Comparison of ENCODE assay signal across 8 cellular contexts in the genomic region with DNA sequence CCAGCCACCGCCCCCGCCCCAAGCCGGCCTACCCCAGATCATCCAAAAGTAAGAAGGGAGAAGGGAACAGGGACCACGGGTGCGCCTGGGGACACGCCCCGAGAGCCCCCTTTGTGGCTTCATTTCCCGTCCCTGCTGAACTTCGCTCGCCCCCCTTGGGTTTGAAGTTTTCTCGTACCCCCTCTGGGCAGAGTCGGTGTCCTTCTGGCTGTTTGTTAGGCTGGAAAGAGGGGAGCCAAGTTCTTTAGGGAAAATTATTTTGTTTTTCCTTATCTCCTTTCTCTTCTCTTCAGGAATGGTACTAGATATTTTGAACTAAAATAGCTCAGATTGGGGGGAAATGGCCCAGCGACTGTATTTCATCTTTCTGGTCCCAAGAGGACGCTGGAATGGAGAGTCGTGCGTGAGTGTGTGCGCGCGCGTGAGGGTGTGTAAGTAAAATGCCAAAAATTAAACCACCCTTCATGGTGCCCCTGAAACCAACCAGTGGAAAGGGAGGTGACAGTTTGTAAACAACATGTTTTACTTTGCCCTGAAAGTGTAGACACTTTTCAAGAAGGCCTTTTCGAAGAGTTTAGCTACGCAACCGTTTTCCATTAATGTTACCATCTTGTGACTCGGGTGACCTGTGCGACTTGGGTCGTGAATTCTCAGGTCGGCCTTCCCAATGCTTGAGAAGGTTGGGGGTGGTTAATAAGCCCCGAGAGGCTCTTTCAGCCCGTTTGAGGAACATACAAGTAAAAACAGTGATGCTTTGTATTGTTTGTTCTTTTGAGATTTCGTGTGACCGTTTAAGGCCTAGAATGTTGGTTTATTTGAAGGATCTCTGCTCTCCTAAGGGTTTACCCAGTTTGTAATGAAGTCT. TPM values are rescaled to one million over a fixed set of nuclear protein-coding genes. Genes with fewer than 3 reads are reported as not detected.
A peak's percentile ranks its signal among the peaks of the same experiment; 100 is the strongest.
DNase-seq lines count a peak whose midpoint lies in the region; ATAC-seq and TF ChIP-seq lines count a peak whose summit lies in the region.

No MANE protein-coding gene starts in this region.

- H2AFZ ChIP-seq in OCI-LY7 (ENCODE audit: low read length), result peak overlapping the region; percentile 59; the same call in 1 of the 2 replicates

- WGBS in endodermal cell (ENCODE audit: insufficient coverage in 1 of 2, insufficient read length in 1 of 2), 2 experiments, result 22 to 59% methylated on average over 6 to 31 of the region's 31 CpGs
- WGBS in psoas muscle, 3 donors, result 11 to 25% (median 23%) methylated on average over 28 to 31 of the region's 31 CpGs

- POLR2A ChIA-PET in OCI-LY7 (lab: Charles Lee), result interaction anchor here (0.6 to 1.2 kb wide), 6 partner anchors 9 to 340 kb away, joined by 3 to 4 read pairs (median 4); a partner anchor contains a TSS

- no peaks in the 10 kb centered on the region for H4K20me1 ChIP-seq in OCI-LY7 (ENCODE audit: insufficient read depth, low read length)

- no peaks in the 10 kb centered on the region for H3K79me2 ChIP-seq in OCI-LY7 (ENCODE audit: insufficient read depth, low read depth, low read length)

- peak overlapping the region; percentile 77 for H3K4me3 Mint-ChIP-seq in endodermal cell

- H3K4me1 ChIP-seq in OCI-LY7 (ENCODE audit: insufficient read depth, low read length, poor library complexity, severe bottlenecking) (peaks cover 64% of the 10 kb centered on the region), endodermal cell (ENCODE audit: control insufficient read depth, insufficient read depth, low read length) (peaks cover 20% of the 10 kb centered on the region), psoas muscle (peaks cover 34% of the 10 kb centered on the region)

- H3K27me3 ChIP-seq in endodermal cell (ENCODE audit: control insufficient read depth, insufficient read depth, low read length, poor library complexity, severe bottlenecking) (peaks cover 32% of the 10 kb centered on the region), psoas muscle (ENCODE audit: insufficient read depth in 3 of 3, low read length in 2 of 3) (peaks cover 0 to 4% (median 0%) of the 10 kb centered on the region in 3 donors)

- peaks cover 32% of the 10 kb centered on the region for H3K27me3 Mint-ChIP-seq in endodermal cell (ENCODE audit: insufficient read depth)

- H3K36me3 ChIP-seq in OCI-LY7 (ENCODE audit: insufficient read depth, low read length) (no peaks in the 10 kb centered on the region), endodermal cell (ENCODE audit: control insufficient read depth, insufficient read depth, low read length) (no peaks in the 10 kb centered on the region), psoas muscle (ENCODE audit: insufficient read depth in 1 of 2, low read depth in 1 of 2) (no peaks in the 10 kb centered on the region)

- peak overlapping the region; percentile 79 for H3K4me2 ChIP-seq in OCI-LY7 (ENCODE audit: low read length)

- BruUV-seq in OCI-LY7 (replicated peaks; lab: Mats Ljungman, UMichigan), result no TSS peak

- DNase-seq in Caki2 (ENCODE audit: low read depth) (peak; percentile 55), OCI-LY7 (ENCODE audit: low spot score) (no peak), endodermal cell (peak; percentile 53), psoas muscle (no peak), GM20000 (ENCODE audit: low spot score) (no peak), GDM1 (lab: John Stamatoyannopoulos, UW) (no peak), mesenteric fat pad (ENCODE audit: low spot score) (no peak), activated gamma-delta T cell (lab: John Stamatoyannopoulos, UW) (no peak)

- H3K9me3 Mint-ChIP-seq in endodermal cell, result no peaks in the 10 kb centered on the region

- H3K9me3 ChIP-seq in OCI-LY7 (ENCODE audit: low read length) (no peaks in the 10 kb centered on the region), endodermal cell (ENCODE audit: control insufficient read depth, low read length) (no peaks in the 10 kb centered on the region), psoas muscle (no peaks in the 10 kb centered on the region)

- H3K27ac Mint-ChIP-seq in endodermal cell, result no peak overlapping the region

- in situ Hi-C loops in Caki2 (cut with HindIII; ENCODE audit: low pct_unique_long_range_greater_than_20kb, low sequenced_read_pairs), result no loop called here

- CTCF ChIA-PET in OCI-LY7 (lab: Charles Lee; ENCODE audit: unreplicated experiment), result interaction anchor here (0.6 kb wide), 1 partner anchor 470 kb away, joined by 3 read pairs; no protein-coding TSS in a partner anchor

- no peaks in the 10 kb centered on the region for H3K9me2 ChIP-seq in OCI-LY7 (ENCODE audit: insufficient read depth, low read length)

- H3K9ac ChIP-seq in endodermal cell (ENCODE audit: extremely low read depth, low read length, poor library complexity, severe bottlenecking), result peak overlapping the region; percentile 8

- TF ChIP-seq CTCF in OCI-LY7 (conservative IDR thresholded peaks at IDR 0.05; ENCODE audit: low read length), result 0 out of 2 replicates have a peak, but pooled peaks have one; percentile 28
- no peak for TF ChIP-seq CTCF in endodermal cell (conservative IDR thresholded peaks at IDR 0.05)
- TF ChIP-seq CTCF in psoas muscle (IDR thresholded peaks at IDR 0.05), result no peak
- no peak for TF ChIP-seq CTCF in GM20000 (IDR thresholded peaks at IDR 0.05; ENCODE audit: extremely low read depth, missing control alignments)

- ATAC-seq in psoas muscle, result peak in 2 of 4 donors; percentile 27 to 29

- intact Hi-C loops in OCI-LY7 (cut with micrococcal nuclease; ENCODE audit: unreplicated experiment) (loop anchor here (5.0 to 10.0 kb wide), 2 partner anchors 37 to 730 kb away; no protein-coding TSS in a partner anchor), psoas muscle (cut with DNase I) (loop anchor here (5.0 kb wide), 2 partner anchors 32 to 37 kb away; no protein-coding TSS in a partner anchor)

- H3K36me3 Mint-ChIP-seq in endodermal cell (ENCODE audit: low read depth), result no peaks in the 10 kb centered on the region

- H3K27ac ChIP-seq in OCI-LY7 (ENCODE audit: low read depth, low read length, poor library complexity, severe bottlenecking), result no peak overlapping the region
- H3K27ac ChIP-seq in endodermal cell (ENCODE audit: low read depth, low read length), result no peak overlapping the region
- peak overlapping the region; percentile 96 for H3K27ac ChIP-seq in psoas muscle

- peaks cover 46% of the 10 kb centered on the region for H3K4me1 Mint-ChIP-seq in endodermal cell

- H3K4me3 ChIP-seq in OCI-LY7 (ENCODE audit: low read depth, low read length, poor library complexity, severe bottlenecking) (peak overlapping the region; percentile 68), endodermal cell (ENCODE audit: low read length) (peak overlapping the region; percentile 85), psoas muscle (peak overlapping the region; percentile 88)

RNA-seq across cellular contexts. Expression of a gene that starts 0.7 kb away (rescaled TPM):
- 7.2 and 7.7 TPM in 2 replicates for total RNA-seq in Caki2 (2014; rRNA removed; shearing (Covaris generic); ENCODE audit: low replicate concordance)
- total RNA-seq in OCI-LY7 (2014; rRNA removed; shearing (Covaris generic)), result 0.35 and 0.82 TPM in 2 replicates
- total RNA-seq in OCI-LY7 (2022) (1.0 and 1.4 TPM in 2 replicates), endodermal cell (1 to 10 TPM; 6.2 to 7.0 TPM), psoas muscle (10 to 100 TPM; 14.2 to 48.8 (median 25.1) TPM), mesenteric fat pad (4.6 TPM)
- 1.6 TPM for polyA plus RNA-seq in endodermal cell (2013, experiment 1 of 2)
- 1.9 TPM for polyA plus RNA-seq in endodermal cell (2013, experiment 2 of 2)
- polyA plus RNA-seq in psoas muscle, result 10 to 100 TPM in 1 of 3 donors, 1 to 10 TPM in 2; 1.6 to 11.7 (median 6.7) TPM

Comparison
In these comparisons a context has a peak if more than half of its experiments do, and no peak if none do; other contexts are left out.
1. DNase-seq: peak in Caki2 (single experiment) and endodermal cell (single experiment); none in OCI-LY7 (single experiment), psoas muscle (0 of 2), GM20000 (single experiment), GDM1 (single experiment), mesenteric fat pad (single experiment) and activated gamma-delta T cell (single experiment).
2. Peak in every context shown above with its lines, with median percentiles within 50 percentile points of each other: H3K4me3 ChIP-seq.